In genomic region chr7:5352440-5353010, GRCh38 we compare ENCODE assay signal across 15 cellular contexts.
"Had no signal": no experiment of that assay in that cellular context is flagged by ENCODE, and none has a peak within 500 bp of the region (broad histone marks: within the 10 kb centered on the region; RNA-seq: fewer than 3 reads in every experiment).

No MANE protein-coding gene starts in this region.

- H3K27me3 ChIP-seq: colonic mucosa, gastrocnemius medialis, uterus had no signal

- H3K27ac ChIP-seq: colonic mucosa, gastrocnemius medialis, lower lobe of right lung, uterus had no signal

- DNase-seq: activated CD4-positive, alpha-beta T cell treated with anti-CD3 and anti-CD28 coated beads, Interleukin-2, amount 10 ng/mL, durations not matched to agents 24 days and 14 days; activated naive CD4-positive, alpha-beta T cell treated with Interleukin-2 at 50 U/mL for 16 hours; colonic mucosa; gastrocnemius medialis; hypothalamus; lower lobe of right lung; midbrain; naive thymus-derived CD4-positive, alpha-beta T cell; nucleus accumbens; stimulated activated CD4-positive, alpha-beta T cell treated with anti-CD3 and anti-CD28 coated beads, Interleukin-4, amount 100 ng/mL, for 1 hour; stimulated activated CD8-positive, alpha-beta memory T cell treated with anti-CD3 and anti-CD28 coated beads, Interleukin-4, amount 100 ng/mL, for 48 hours; stimulated activated naive CD8-positive, alpha-beta T cell treated with anti-CD3 and anti-CD28 coated beads, Interleukin-15, Interleukin-2, amounts not matched to agents 100 U/mL and 50 U/mL, for 24 hours; T1000 had no signal

- H3K9me3 ChIP-seq: colonic mucosa, gastrocnemius medialis, lower lobe of right lung, prostate gland, uterus had no signal

- H3K36me3 ChIP-seq: uterus had no signal

- H3K4me3 ChIP-seq: colonic mucosa, gastrocnemius medialis, lower lobe of right lung, prostate gland, uterus had no signal

- ATAC-seq: gastrocnemius medialis; lower lobe of right lung; naive thymus-derived CD4-positive, alpha-beta T cell; stimulated activated naive CD8-positive, alpha-beta T cell treated with anti-CD3 and anti-CD28 coated beads, Interleukin-15, Interleukin-2, amounts not matched to agents 100 U/mL and 50 U/mL, for 24 hours had no signal
